ENCODE assay signal across 1 cellular context in the genomic region with DNA sequence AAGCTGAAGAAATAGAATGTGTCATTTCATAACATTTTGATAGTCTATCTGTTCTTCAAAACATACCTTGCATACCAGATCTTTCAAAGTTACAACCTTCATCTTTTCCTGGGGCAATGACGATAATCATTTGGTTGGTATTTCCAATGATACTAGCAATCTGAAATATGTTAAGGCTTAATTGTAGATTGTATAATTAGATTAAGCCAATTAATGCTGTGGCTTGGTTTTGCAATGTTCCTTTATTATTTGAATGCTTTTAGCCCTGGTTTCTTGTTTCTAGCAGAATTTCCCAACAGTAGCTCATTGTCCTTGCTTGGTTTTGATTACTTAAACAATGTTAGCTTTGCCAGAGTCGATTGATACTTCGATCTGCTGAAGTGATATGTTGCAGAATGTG.
TF ChIP-seq lines count a peak whose summit lies in the region.

No MANE protein-coding gene starts in this region.

TF ChIP-seq in HepG2, 621 proteins besides CTCF, POLR2A, EP300 and RAD21 (continued from another document):
- no peak for TF ChIP-seq ZNF737 (CRISPR knock-in tag; IDR thresholded peaks at IDR 0.05; ENCODE audit: borderline replicate concordance)
- TF ChIP-seq IKZF4 (CRISPR knock-in tag; IDR thresholded peaks at IDR 0.05; ENCODE audit: borderline replicate concordance, low read depth, not compliant biosample characterization): no peak
- 0 out of 2 replicates have a peak, but pooled peaks have one; percentile 35 for TF ChIP-seq CEBPG (CRISPR knock-in tag; IDR thresholded peaks at IDR 0.05)
- TF ChIP-seq ZNF572 (CRISPR knock-in tag; IDR thresholded peaks at IDR 0.05): no peak
- peak; percentile 36; the same call in 1 of the 2 replicates for TF ChIP-seq KAT2B (IDR thresholded peaks at IDR 0.05; ENCODE audit: borderline replicate concordance, low read depth, low read length)
- TF ChIP-seq GATAD2A (CRISPR knock-in tag; IDR thresholded peaks at IDR 0.05): peak; percentile 61; the same call in 1 of the 2 replicates
- no peak for TF ChIP-seq ZNF619 (CRISPR knock-in tag; IDR thresholded peaks at IDR 0.05)
- TF ChIP-seq HNF4A (CRISPR knock-in tag; IDR thresholded peaks at IDR 0.05): 0 out of 2 replicates have a peak, but pooled peaks have one; percentile 8
- TF ChIP-seq, protein P1, sequence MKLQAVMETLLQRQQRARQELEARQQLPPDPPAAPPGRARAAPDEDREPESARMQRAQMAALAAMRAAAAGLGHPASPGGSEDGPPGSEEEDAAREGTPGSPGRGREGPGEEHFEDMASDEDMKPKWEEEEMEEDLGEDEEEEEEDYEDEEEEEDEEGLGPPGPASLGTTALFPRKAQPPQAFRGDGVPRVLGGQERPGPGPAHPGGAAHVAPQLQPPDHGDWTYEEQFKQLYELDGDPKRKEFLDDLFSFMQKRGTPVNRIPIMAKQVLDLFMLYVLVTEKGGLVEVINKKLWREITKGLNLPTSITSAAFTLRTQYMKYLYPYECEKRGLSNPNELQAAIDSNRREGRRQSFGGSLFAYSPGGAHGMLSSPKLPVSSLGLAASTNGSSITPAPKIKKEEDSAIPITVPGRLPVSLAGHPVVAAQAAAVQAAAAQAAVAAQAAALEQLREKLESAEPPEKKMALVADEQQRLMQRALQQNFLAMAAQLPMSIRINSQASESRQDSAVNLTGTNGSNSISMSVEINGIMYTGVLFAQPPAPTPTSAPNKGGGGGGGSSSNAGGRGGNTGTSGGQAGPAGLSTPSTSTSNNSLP (IDR thresholded peaks at IDR 0.05; ENCODE audit: low read depth, low read length): 0 out of 2 replicates have a peak, but pooled peaks have one; percentile 19
- TF ChIP-seq, protein P2, sequence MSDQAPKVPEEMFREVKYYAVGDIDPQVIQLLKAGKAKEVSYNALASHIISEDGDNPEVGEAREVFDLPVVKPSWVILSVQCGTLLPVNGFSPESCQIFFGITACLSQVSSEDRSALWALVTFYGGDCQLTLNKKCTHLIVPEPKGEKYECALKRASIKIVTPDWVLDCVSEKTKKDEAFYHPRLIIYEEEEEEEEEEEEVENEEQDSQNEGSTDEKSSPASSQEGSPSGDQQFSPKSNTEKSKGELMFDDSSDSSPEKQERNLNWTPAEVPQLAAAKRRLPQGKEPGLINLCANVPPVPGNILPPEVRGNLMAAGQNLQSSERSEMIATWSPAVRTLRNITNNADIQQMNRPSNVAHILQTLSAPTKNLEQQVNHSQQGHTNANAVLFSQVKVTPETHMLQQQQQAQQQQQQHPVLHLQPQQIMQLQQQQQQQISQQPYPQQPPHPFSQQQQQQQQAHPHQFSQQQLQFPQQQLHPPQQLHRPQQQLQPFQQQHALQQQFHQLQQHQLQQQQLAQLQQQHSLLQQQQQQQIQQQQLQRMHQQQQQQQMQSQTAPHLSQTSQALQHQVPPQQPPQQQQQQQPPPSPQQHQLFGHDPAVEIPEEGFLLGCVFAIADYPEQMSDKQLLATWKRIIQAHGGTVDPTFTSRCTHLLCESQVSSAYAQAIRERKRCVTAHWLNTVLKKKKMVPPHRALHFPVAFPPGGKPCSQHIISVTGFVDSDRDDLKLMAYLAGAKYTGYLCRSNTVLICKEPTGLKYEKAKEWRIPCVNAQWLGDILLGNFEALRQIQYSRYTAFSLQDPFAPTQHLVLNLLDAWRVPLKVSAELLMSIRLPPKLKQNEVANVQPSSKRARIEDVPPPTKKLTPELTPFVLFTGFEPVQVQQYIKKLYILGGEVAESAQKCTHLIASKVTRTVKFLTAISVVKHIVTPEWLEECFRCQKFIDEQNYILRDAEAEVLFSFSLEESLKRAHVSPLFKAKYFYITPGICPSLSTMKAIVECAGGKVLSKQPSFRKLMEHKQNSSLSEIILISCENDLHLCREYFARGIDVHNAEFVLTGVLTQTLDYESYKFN (CRISPR knock-in tag; conservative IDR thresholded peaks at IDR 0.05): 0 out of 2 replicates have a peak, but pooled peaks have one; percentile 27
- TF ChIP-seq RFX3 (CRISPR knock-in tag; IDR thresholded peaks at IDR 0.05): no peak
- TF ChIP-seq FOXP1 (IDR thresholded peaks at IDR 0.05): no peak
- TF ChIP-seq FOXP1 (CRISPR knock-in tag; IDR thresholded peaks at IDR 0.05): 0 out of 2 replicates have a peak, but pooled peaks have one; percentile 4
- no peak for TF ChIP-seq SOX13 (IDR thresholded peaks at IDR 0.05)
- peak in 1 of 2 experiments; percentile 63; a peak in 2 of 4 replicates for TF ChIP-seq SOX13 (CRISPR knock-in tag; conservative IDR thresholded peaks at IDR 0.05 in 1 of 2, IDR thresholded peaks at IDR 0.05 in 1 of 2)
- TF ChIP-seq ATM (IDR thresholded peaks at IDR 0.05; ENCODE audit: borderline replicate concordance): no peak
